Comparison of ENCODE assay signal across 8 cellular contexts in genomic region chr17:6070280-6070894, GRCh38. TPM values are rescaled to one million over a fixed set of nuclear protein-coding genes. Genes with fewer than 3 reads are reported as not detected.
DNase-seq lines count a peak whose midpoint lies in the region; ATAC-seq and TF ChIP-seq lines count a peak whose summit lies in the region.

Gene WSCD1 (plus strand): TSS chr17:6070379. CDS start chr17:6080659, 10,280 bp downstream.

- DNase-seq in GM13976 (ENCODE audit: low spot score) = peak; percentile 63
- DNase-seq in Peyer's patch = peak in 2 of 3 donors; percentile 53 to 73
- DNase-seq in naive thymus-derived CD8-positive, alpha-beta T cell = peak in 1 of 10 donors; percentile 13
- no peak for DNase-seq in HCEC 1CT
- no peak for DNase-seq in NCI-H510A treated with DMSO at 0.1 percent for 48 hours (lab: John Stamatoyannopoulos, UW)

- peaks cover 0 to 2% (median 0%) of the 10 kb centered on the region in 9 donors for H3K9me3 Mint-ChIP-seq in naive thymus-derived CD8-positive, alpha-beta T cell

- peaks cover 20 to 85% (median 55%) of the 10 kb centered on the region in 5 donors for H3K27me3 Mint-ChIP-seq in naive thymus-derived CD8-positive, alpha-beta T cell

- POLR2A ChIA-PET in naive thymus-derived CD8-positive, alpha-beta T cell (lab: Charles Lee) = no interaction called here

- H3K9me3 ChIP-seq in Peyer's patch = no peaks in the 10 kb centered on the region

- H3K4me3 ChIP-seq in Peyer's patch = peak within 1 kb of the TSS; percentile 36 to 87 (median 52)

- no peak for TF ChIP-seq CTCF in GM13976 (IDR thresholded peaks at IDR 0.05; ENCODE audit: borderline replicate concordance, control extremely low read depth, extremely low read depth, insufficient read depth, missing control alignments)
- TF ChIP-seq CTCF in Peyer's patch (IDR thresholded peaks at IDR 0.05) = peak in 1 of 6 experiments; percentile 2

- peak within 1 kb of the TSS; percentile 62 to 98 (median 84) for H3K4me3 Mint-ChIP-seq in naive thymus-derived CD8-positive, alpha-beta T cell

- H3K36me3 ChIP-seq in Peyer's patch = no peaks in the 10 kb centered on the region

- H3K27ac Mint-ChIP-seq in naive thymus-derived CD8-positive, alpha-beta T cell = peak within 1 kb of the TSS in 4 of 10 donors; percentile 28 to 80 (median 52)

- no peaks in the 10 kb centered on the region for H3K27me3 ChIP-seq in Peyer's patch

- peaks cover 11 to 21% (median 15%) of the 10 kb centered on the region in 4 donors for H3K4me1 Mint-ChIP-seq in naive thymus-derived CD8-positive, alpha-beta T cell

- H3K4me1 ChIP-seq in Peyer's patch = no peaks in the 10 kb centered on the region

- no peak for TF ChIP-seq POLR2A in Peyer's patch (IDR thresholded peaks at IDR 0.05)

- no peaks in the 10 kb centered on the region for H3K36me3 Mint-ChIP-seq in naive thymus-derived CD8-positive, alpha-beta T cell

- ATAC-seq in esophagus mucosa (peak; percentile 13), GM21825 (IDR thresholded peaks at IDR 0.05; ENCODE audit: unreplicated experiment) (no peak), GM21737 (IDR thresholded peaks at IDR 0.05; ENCODE audit: unreplicated experiment) (no peak)
- ATAC-seq in naive thymus-derived CD8-positive, alpha-beta T cell = peak; percentile 42 to 61

- in situ Hi-C loops in GM13976 (cut with MboI; ENCODE audit: low sequenced_read_pairs, unreplicated experiment) = no loop called here

- peak within 1 kb of the TSS in 2 of 4 donors; percentile 42 to 64 for H3K27ac ChIP-seq in Peyer's patch

RNA-seq across cellular contexts. Expression of gene WSCD1, which starts in this region (rescaled TPM):
- total RNA-seq in Peyer's patch (10 to 100 TPM in 3 of 4 donors, 1 to 10 TPM in 1; 5.8 to 47.3 (median 42.9) TPM), esophagus mucosa (0.24 TPM)
- total RNA-seq in naive thymus-derived CD8-positive, alpha-beta T cell = not detected
- polyA plus RNA-seq in naive thymus-derived CD8-positive, alpha-beta T cell = not detected

Comparison
In these comparisons a context has a peak if more than half of its experiments do, and no peak if none do; other contexts are left out.
1. Peak in ATAC-seq in esophagus mucosa; RNA of the gene not detected or under 1 TPM.
2. Peak in ATAC-seq in naive thymus-derived CD8-positive, alpha-beta T cell; RNA of the gene not detected or under 1 TPM.
3. DNase-seq: peak in GM13976 (single experiment) and Peyer's patch (2 of 3); none in HCEC 1CT (single experiment) and NCI-H510A treated with DMSO at 0.1 percent for 48 hours (single experiment).